ENCODE assay signal across 1 cellular context in the genomic region with DNA sequence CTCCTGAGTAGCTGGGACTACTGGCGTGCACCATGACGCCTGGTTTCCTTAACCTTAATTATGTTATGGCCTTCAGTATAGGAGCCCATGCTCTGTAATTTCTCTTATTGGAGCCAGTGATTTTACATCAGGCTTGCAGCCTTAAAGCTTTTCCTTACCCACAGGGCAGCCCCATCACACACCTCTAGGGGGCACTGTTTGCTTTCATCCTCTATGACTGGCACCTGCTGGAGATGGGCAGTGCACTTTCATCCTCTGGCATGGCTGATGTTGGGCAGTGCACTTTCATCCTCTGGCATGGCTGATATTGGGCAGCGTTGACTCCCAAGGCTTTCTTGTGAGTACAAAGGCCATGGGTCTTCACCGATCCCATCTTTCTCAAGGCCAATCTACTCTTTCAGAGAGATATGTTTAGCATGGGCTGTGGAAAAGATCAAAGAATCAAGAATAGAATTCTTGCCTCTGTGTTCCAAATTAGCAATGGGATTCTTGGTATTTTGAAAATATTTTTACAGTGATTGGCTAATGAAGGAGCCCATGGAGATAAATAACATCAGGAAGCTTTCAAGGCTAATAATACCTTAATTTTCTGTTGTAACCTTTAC.
TF ChIP-seq lines count a peak whose summit lies in the region.

No MANE protein-coding gene starts in this region.

TF ChIP-seq in H1, 55 proteins besides CTCF, POLR2A, EP300 and RAD21 (continued from another document):
- TF ChIP-seq, protein P1, sequence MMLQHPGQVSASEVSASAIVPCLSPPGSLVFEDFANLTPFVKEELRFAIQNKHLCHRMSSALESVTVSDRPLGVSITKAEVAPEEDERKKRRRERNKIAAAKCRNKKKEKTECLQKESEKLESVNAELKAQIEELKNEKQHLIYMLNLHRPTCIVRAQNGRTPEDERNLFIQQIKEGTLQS (IDR thresholded peaks at IDR 0.05; ENCODE audit: insufficient read depth, low read depth, low read length) = no peak
- TF ChIP-seq, protein P2, sequence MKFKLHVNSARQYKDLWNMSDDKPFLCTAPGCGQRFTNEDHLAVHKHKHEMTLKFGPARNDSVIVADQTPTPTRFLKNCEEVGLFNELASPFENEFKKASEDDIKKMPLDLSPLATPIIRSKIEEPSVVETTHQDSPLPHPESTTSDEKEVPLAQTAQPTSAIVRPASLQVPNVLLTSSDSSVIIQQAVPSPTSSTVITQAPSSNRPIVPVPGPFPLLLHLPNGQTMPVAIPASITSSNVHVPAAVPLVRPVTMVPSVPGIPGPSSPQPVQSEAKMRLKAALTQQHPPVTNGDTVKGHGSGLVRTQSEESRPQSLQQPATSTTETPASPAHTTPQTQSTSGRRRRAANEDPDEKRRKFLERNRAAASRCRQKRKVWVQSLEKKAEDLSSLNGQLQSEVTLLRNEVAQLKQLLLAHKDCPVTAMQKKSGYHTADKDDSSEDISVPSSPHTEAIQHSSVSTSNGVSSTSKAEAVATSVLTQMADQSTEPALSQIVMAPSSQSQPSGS (IDR thresholded peaks at IDR 0.05; ENCODE audit: low read length) = no peak
- TF ChIP-seq SIRT6 (IDR thresholded peaks at IDR 0.05; ENCODE audit: low read length) (no peak), FOSL1 (IDR thresholded peaks at IDR 0.05; ENCODE audit: insufficient read depth, low read depth, low read length) (no peak), YY1 (IDR thresholded peaks at IDR 0.05; ENCODE audit: low read depth, low read length) (peak; percentile 76; the same call in 1 of the 2 replicates), CREB1 (IDR thresholded peaks at IDR 0.05) (peak; percentile 18; the same call in 1 of the 2 replicates)
- TF ChIP-seq, protein P3, sequence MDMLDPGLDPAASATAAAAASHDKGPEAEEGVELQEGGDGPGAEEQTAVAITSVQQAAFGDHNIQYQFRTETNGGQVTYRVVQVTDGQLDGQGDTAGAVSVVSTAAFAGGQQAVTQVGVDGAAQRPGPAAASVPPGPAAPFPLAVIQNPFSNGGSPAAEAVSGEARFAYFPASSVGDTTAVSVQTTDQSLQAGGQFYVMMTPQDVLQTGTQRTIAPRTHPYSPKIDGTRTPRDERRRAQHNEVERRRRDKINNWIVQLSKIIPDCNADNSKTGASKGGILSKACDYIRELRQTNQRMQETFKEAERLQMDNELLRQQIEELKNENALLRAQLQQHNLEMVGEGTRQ (IDR thresholded peaks at IDR 0.05; ENCODE audit: low read length) = no peak
TF ChIP-seq in H1: peak in this region for 2.
